ENCODE assay signal across 12 cellular contexts in the genomic region with DNA sequence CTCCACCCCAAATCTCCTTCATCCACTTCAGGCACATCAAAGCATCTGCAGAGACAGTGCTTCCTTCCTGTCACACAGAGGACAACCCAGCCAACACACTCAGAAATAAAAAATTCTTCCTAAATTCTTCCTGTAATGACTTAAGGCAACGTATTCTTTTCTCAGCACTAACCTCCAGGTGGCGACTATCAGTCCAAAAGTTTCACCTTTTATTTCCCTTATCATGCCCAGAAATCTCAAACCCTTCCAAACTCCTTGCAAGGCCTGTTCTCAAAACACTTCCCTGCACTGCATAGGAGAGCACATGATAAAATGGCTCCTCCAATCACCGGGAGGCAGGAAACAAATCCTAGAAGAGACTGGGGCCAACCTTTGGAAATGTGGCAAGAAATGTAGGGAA. TPM values are rescaled to one million over a fixed set of nuclear protein-coding genes. Genes with fewer than 3 reads are reported as not detected.
A peak's percentile ranks its signal among the peaks of the same experiment; 100 is the strongest.
DNase-seq lines count a peak whose midpoint lies in the region; ATAC-seq, FAIRE-seq and TF ChIP-seq lines count a peak whose summit lies in the region.
"Had no signal": no experiment of that assay in that cellular context is flagged by ENCODE, and none has a peak within 500 bp of the region (broad histone marks: within the 10 kb centered on the region; RNA-seq: fewer than 3 reads in every experiment).

No MANE protein-coding gene starts in this region.

- peak in 1 of 2 experiments; percentile 48; a peak in 3 of 6 replicates for ATAC-seq in A549
- ATAC-seq in GM19395 (IDR thresholded peaks at IDR 0.05; ENCODE audit: unreplicated experiment) = no peak
- ATAC-seq: heart right ventricle had no signal

- 80% methylated on average over 3 of the region's 3 CpGs for WGBS in A549 (ENCODE audit: missing lambda C conversion rate)

- H3K27ac ChIP-seq in A549 (no peak overlapping the region), OCI-LY7 (ENCODE audit: low read depth, low read length, poor library complexity, severe bottlenecking) (no peak overlapping the region), kidney (ENCODE audit: low read depth in 2 of 2, low read length in 2 of 2) (no peak overlapping the region)
- H3K27ac ChIP-seq: heart right ventricle had no signal

- H3K4me1 ChIP-seq in A549 = no peaks in the 10 kb centered on the region
- no peaks in the 10 kb centered on the region for H3K4me1 ChIP-seq in OCI-LY7 (ENCODE audit: insufficient read depth, low read length, poor library complexity, severe bottlenecking)
- H3K4me1 ChIP-seq in kidney (ENCODE audit: control insufficient read depth in 1 of 2, insufficient read depth in 1 of 2, low read depth in 1 of 2, low read length in 2 of 2) = peaks cover 0 to 3% of the 10 kb centered on the region in 2 donors
- H3K4me1 ChIP-seq: heart right ventricle had no signal

- TF ChIP-seq CTCF in A549 (IDR thresholded peaks at IDR 0.05) = peak; percentile 36; the same call in 2 of the 3 replicates
- peak; percentile 23 for TF ChIP-seq CTCF in GM12873 (IDR thresholded peaks at IDR 0.05; ENCODE audit: insufficient read depth, low read depth, low read length, missing control alignments)
- peak; percentile 65 for TF ChIP-seq CTCF in OCI-LY7 (conservative IDR thresholded peaks at IDR 0.05; ENCODE audit: low read length)
- TF ChIP-seq CTCF in fibroblast of mammary gland (conservative IDR thresholded peaks at IDR 0.05; ENCODE audit: control insufficient read depth, insufficient read depth, low read depth, low read length) = peak; percentile 36
- TF ChIP-seq CTCF in kidney (IDR thresholded peaks at IDR 0.05; ENCODE audit: borderline replicate concordance, extremely low read depth, insufficient read depth) = no peak

- no TSS peak for BruUV-seq in OCI-LY7 (replicated peaks; lab: Mats Ljungman, UMichigan)

- no peak overlapping the region for H3K9ac ChIP-seq in kidney (ENCODE audit: low read length in 2 of 2)

- no peaks in the 10 kb centered on the region for H3K9me2 ChIP-seq in OCI-LY7 (ENCODE audit: insufficient read depth, low read length)

- intact Hi-C loops in OCI-LY7 (cut with micrococcal nuclease; ENCODE audit: unreplicated experiment) = no loop called here
- intact Hi-C loops in kidney (cut with DNase I) = no loop called here

- TF ChIP-seq RAD21 in A549 (conservative IDR thresholded peaks at IDR 0.05 in 1 of 2, IDR thresholded peaks at IDR 0.05 in 1 of 2) = peak; percentile 24 to 40; a peak in 3 of 5 replicates

- CTCF ChIA-PET in A549 (lab: Yijun Ruan, JAX) = interaction anchor here (0.5 to 1.7 kb wide), 7 partner anchors 11 to 283 kb away, joined by 3 to 8 read pairs (median 3); no protein-coding TSS in a partner anchor
- CTCF ChIA-PET in OCI-LY7 (lab: Charles Lee; ENCODE audit: unreplicated experiment) = no interaction called here

- H3K79me2 ChIP-seq in OCI-LY7 (ENCODE audit: insufficient read depth, low read depth, low read length) = no peaks in the 10 kb centered on the region

- POLR2A ChIA-PET in A549 (lab: Yijun Ruan, JAX) (no interaction called here), OCI-LY7 (lab: Charles Lee) (interaction anchor here (1.2 kb wide), 1 partner anchor 8 kb away, joined by 3 read pairs; no protein-coding TSS in a partner anchor)

- no peak overlapping the region for H2AFZ ChIP-seq in OCI-LY7 (ENCODE audit: low read length)

- H3K4me3 ChIP-seq in A549 (no peak overlapping the region), OCI-LY7 (ENCODE audit: low read depth, low read length, poor library complexity, severe bottlenecking) (no peak overlapping the region), fibroblast of mammary gland (ENCODE audit: control insufficient read depth, low read depth, low read length) (no peak overlapping the region), kidney (ENCODE audit: low read length in 2 of 2) (no peak overlapping the region)
- H3K4me3 ChIP-seq: heart right ventricle had no signal

- H3K4me2 ChIP-seq in A549 (no peak overlapping the region), OCI-LY7 (ENCODE audit: low read length) (no peak overlapping the region)

- H4K20me1 ChIP-seq in OCI-LY7 (ENCODE audit: insufficient read depth, low read length) = no peaks in the 10 kb centered on the region

- FAIRE-seq in A549 (lab: Jason Lieb, UNC) (no peak), kidney (lab: Jason Lieb, UNC) (no peak)

- no peaks in the 10 kb centered on the region for H3K9me3 ChIP-seq in A549
- no peaks in the 10 kb centered on the region for H3K9me3 ChIP-seq in OCI-LY7 (ENCODE audit: low read length)
- H3K9me3 ChIP-seq in kidney (ENCODE audit: control insufficient read depth in 1 of 2, low read length in 2 of 2) = no peaks in the 10 kb centered on the region
- H3K9me3 ChIP-seq: heart right ventricle had no signal

- TF ChIP-seq EP300 in A549 (IDR thresholded peaks at IDR 0.05) = no peak

- H3K36me3 ChIP-seq in OCI-LY7 (ENCODE audit: insufficient read depth, low read length) (no peaks in the 10 kb centered on the region), kidney (ENCODE audit: control insufficient read depth in 1 of 2, insufficient read depth in 2 of 2, low read length in 2 of 2) (no peaks in the 10 kb centered on the region)
- H3K36me3 ChIP-seq: heart right ventricle had no signal

- no peak for TF ChIP-seq POLR2A in A549 (IDR thresholded peaks at IDR 0.05; ENCODE audit: low read length)

- DNase-seq in A549 (ENCODE audit: low read depth in 1 of 2, low spot score in 1 of 2) (peak in 1 of 2 experiments; percentile 33), OCI-LY7 (ENCODE audit: low spot score) (no peak), fibroblast of mammary gland (ENCODE audit: low read depth) (peak; percentile 20), NCI-H1694 treated with DMSO at 0.1 percent for 48 hours (lab: John Stamatoyannopoulos, UW) (no peak), kidney (no peak), Ammon's horn (ENCODE audit: low spot score) (no peak)
- DNase-seq: activated CD4-positive, alpha-beta memory T cell treated with anti-CD3 and anti-CD28 coated beads for 36 hours; heart right ventricle; NCI-H446 treated with DMSO at 0.1 percent for 48 hours had no signal

TF ChIP-seq in A549, 52 proteins besides CTCF, POLR2A, EP300 and RAD21:
- TF ChIP-seq, protein P1, sequence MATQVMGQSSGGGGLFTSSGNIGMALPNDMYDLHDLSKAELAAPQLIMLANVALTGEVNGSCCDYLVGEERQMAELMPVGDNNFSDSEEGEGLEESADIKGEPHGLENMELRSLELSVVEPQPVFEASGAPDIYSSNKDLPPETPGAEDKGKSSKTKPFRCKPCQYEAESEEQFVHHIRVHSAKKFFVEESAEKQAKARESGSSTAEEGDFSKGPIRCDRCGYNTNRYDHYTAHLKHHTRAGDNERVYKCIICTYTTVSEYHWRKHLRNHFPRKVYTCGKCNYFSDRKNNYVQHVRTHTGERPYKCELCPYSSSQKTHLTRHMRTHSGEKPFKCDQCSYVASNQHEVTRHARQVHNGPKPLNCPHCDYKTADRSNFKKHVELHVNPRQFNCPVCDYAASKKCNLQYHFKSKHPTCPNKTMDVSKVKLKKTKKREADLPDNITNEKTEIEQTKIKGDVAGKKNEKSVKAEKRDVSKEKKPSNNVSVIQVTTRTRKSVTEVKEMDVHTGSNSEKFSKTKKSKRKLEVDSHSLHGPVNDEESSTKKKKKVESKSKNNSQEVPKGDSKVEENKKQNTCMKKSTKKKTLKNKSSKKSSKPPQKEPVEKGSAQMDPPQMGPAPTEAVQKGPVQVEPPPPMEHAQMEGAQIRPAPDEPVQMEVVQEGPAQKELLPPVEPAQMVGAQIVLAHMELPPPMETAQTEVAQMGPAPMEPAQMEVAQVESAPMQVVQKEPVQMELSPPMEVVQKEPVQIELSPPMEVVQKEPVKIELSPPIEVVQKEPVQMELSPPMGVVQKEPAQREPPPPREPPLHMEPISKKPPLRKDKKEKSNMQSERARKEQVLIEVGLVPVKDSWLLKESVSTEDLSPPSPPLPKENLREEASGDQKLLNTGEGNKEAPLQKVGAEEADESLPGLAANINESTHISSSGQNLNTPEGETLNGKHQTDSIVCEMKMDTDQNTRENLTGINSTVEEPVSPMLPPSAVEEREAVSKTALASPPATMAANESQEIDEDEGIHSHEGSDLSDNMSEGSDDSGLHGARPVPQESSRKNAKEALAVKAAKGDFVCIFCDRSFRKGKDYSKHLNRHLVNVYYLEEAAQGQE (IDR thresholded peaks at IDR 0.05) = no peak
- TF ChIP-seq ZSCAN20 (CRISPR knock-in tag; IDR thresholded peaks at IDR 0.05) = no peak
- no peak for TF ChIP-seq NFE2L2 (conservative IDR thresholded peaks at IDR 0.05; ENCODE audit: low read length)
- TF ChIP-seq GATA3 (IDR thresholded peaks at IDR 0.05; ENCODE audit: borderline replicate concordance) = peak; percentile 60; the same call in 1 of the 2 replicates
- TF ChIP-seq FOSL2 (IDR thresholded peaks at IDR 0.05) = no peak
- TF ChIP-seq FOSL2 (CRISPR knock-in tag; IDR thresholded peaks at IDR 0.05) = no peak
- TF ChIP-seq SMC3 (IDR thresholded peaks at IDR 0.05) = peak; percentile 49; the same call in 2 of the 3 replicates

RNA-seq across cellular contexts. Expression of gene SLIT3, which starts 35.1 kb away (rescaled TPM):
- polyA plus RNA-seq in A549 (2011; rRNA removed) (12.7 and 22.7 TPM in 2 replicates), A549 (2017; fragmentation: RNase III; extraction: RNeasy Plus Mini Kit Qiagen cat#74134 plus additional on column Dnase treatment) (18.3 to 22.9 TPM (median 21.2 TPM) in 3 replicates), kidney (ENCODE audit: insufficient read depth, low read depth, low replicate concordance) (14.5 TPM)
- 42.0 and 46.9 TPM in 2 replicates for polyA plus RNA-seq in A549 (2012; cell fraction: cytosol; rRNA removed)
- 77.7 and 91.2 TPM in 2 replicates for polyA plus RNA-seq in A549 (2012; cell fraction: nucleus; rRNA removed)
- 55.8 and 61.8 TPM in 2 replicates for polyA minus RNA-seq in A549 (2011; rRNA and poly(A)+ RNA removed)
- total RNA-seq in OCI-LY7 (2014; rRNA removed; shearing (Covaris generic)) = not detected in 2 replicates
- total RNA-seq in OCI-LY7 (2022) (not detected in 2 replicates), kidney (54.1 TPM)
- total RNA-seq: dermis microvascular lymphatic vessel endothelial cell had no signal

Comparison
In these comparisons a context has a peak if more than half of its experiments do, and no peak if none do; other contexts are left out.
1. RNA of gene SLIT3, which starts 35.1 kb away (total RNA-seq): 54.1 TPM in kidney (single experiment); not detected in OCI-LY7; every median in the first group is over 10 times any median in the second.